28 cellular contexts compared by ENCODE assay signal in the genomic region with DNA sequence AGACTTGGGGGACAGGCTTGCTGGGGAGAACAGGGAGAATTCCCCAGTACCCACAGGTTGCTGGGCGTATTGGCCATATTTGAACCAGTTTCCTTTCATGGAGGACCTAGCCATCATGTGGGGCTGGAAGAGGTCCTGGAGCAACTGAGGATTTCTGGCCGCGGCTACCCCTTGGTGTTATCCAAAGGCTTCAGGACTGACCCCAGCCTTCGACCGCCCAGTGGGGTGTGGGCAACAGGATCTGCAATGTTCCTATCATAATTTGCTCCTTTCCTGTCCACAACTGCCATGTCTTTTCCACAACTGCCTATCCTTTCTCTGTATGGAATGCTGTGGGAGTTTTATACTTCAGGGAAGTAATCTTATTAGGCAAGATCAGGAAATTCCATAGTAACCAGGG.
"Had no signal": no experiment of that assay in that cellular context is flagged by ENCODE, and none has a peak within 500 bp of the region (broad histone marks: within the 10 kb centered on the region; RNA-seq: fewer than 3 reads in every experiment).

No MANE protein-coding gene starts in this region.

- ATAC-seq: Panc1, Right ventricle myocardium inferior, SK-N-SH treated with all-trans-retinoic acid at 6 μM for 48 hours had no signal

- H3K27me3 ChIP-seq: SJCRH30 had no signal

- H3K9ac ChIP-seq: KMS-11 had no signal

- H3K36me3 ChIP-seq: SJCRH30 had no signal

- H3K4me2 ChIP-seq: KMS-11, PC-9 had no signal

- DNase-seq: Karpas-422, KBM-7, MM.1S, MV-4-11, NCI-H1092, NCI-H1105, NCI-H1417 treated with DMSO at 0.1 percent for 48 hours, NCI-H1436 treated with DMSO at 0.1 percent for 48 hours, NCI-H1694 treated with DMSO at 0.1 percent for 48 hours, NCI-H187 treated with DMSO at 0.1 percent for 48 hours, NCI-H2029 treated with DMSO at 0.1 percent for 48 hours, NCI-H2081 treated with DMSO at 0.1 percent for 48 hours, NCI-H2107, NCI-H2171, NCI-H345, NCI-H446, NCI-H510A treated with DMSO at 0.1 percent for 48 hours, NCI-H524 treated with DMSO at 0.1 percent for 48 hours, PC-9, SHP77, SIG-M5 had no signal

- H2AFZ ChIP-seq: PC-9 had no signal

- H3K4me3 ChIP-seq: PC-9, SJCRH30, SK-N-MC had no signal

- H3K27ac ChIP-seq: KMS-11, PC-9, RWPE1, SJCRH30, SK-N-MC had no signal

- H3K9me3 ChIP-seq: SJCRH30 had no signal
